In genomic region chr16:89188471-89189357, GRCh38 we compare ENCODE assay signal across 9 cellular contexts. TPM values are rescaled to one million over a fixed set of nuclear protein-coding genes. Genes with fewer than 3 reads are reported as not detected.
"Had no signal": no experiment of that assay in that cellular context is flagged by ENCODE, and none has a peak within 500 bp of the region (broad histone marks: within the 10 kb centered on the region; RNA-seq: fewer than 3 reads in every experiment).

No MANE protein-coding gene starts in this region.

RNA-seq across cellular contexts. Expression of gene SLC22A31, which starts 11.6 kb away (rescaled TPM):
- total RNA-seq: activated B cell treated with CpG ODN at 0.5 μM for 24 hours, endothelial cell of umbilical vein, esophagus squamous epithelium, gastroesophageal sphincter, glomerular endothelial cell had no signal

RNA-seq across cellular contexts. Expression of gene CDH15, which starts 17.2 kb away (rescaled TPM):
- total RNA-seq: activated B cell treated with CpG ODN at 0.5 μM for 24 hours; activated CD8-positive, alpha-beta T cell treated with anti-CD3 and anti-CD28 coated beads for 36 hours; activated T-cell treated with anti-CD3 and anti-CD28 coated beads, Interleukin-2, amount 50 U/mL, for 4 hours; colonic mucosa; endothelial cell of umbilical vein; esophagus squamous epithelium had no signal
- polyA plus RNA-seq: esophagus had no signal
